Comparison of ENCODE assay signal across 36 cellular contexts in genomic region chr5:99775189-99775588, GRCh38.
"Had no signal": no experiment of that assay in that cellular context is flagged by ENCODE, and none has a peak within 500 bp of the region (broad histone marks: within the 10 kb centered on the region; RNA-seq: fewer than 3 reads in every experiment).

No MANE protein-coding gene starts in this region.

- H3K36me3 ChIP-seq: adrenal gland, MG63, Peyer's patch, SJSA1 had no signal

- H3K9me3 ChIP-seq: adrenal gland, body of pancreas, MG63, Peyer's patch, SJSA1, SK-N-SH had no signal

- H3K4me1 ChIP-seq: adrenal gland, body of pancreas, Peyer's patch, SJSA1 had no signal

- H3K4me2 ChIP-seq: SK-N-SH had no signal

- FAIRE-seq: astrocyte, bronchial epithelial cell, TTC549 had no signal

- DNase-seq: activated B cell treated with CpG ODN at 0.5 μM for 24 hours; activated CD4-positive, alpha-beta memory T cell treated with anti-CD3 and anti-CD28 coated beads for 36 hours; activated CD4-positive, alpha-beta T cell treated with anti-CD3 and anti-CD28 coated beads for 4 hours; activated CD4-positive, alpha-beta T cell treated with anti-CD3 and anti-CD28 coated beads, Interleukin-2, amount 50 U/mL, for 1 hour; activated CD4-positive, CD25-positive, alpha-beta regulatory T cell treated with anti-CD3 and anti-CD28 coated beads, Interleukin-2, amount 50 U/mL, for 72 hours; activated CD8-positive, alpha-beta memory T cell treated with anti-CD3 and anti-CD28 coated beads, Interleukin-2, amount 50 U/mL, for 4 hours; activated gamma-delta T cell treated with Interleukin-2 at 50 U/mL for 16 hours; activated naive CD4-positive, alpha-beta T cell treated with anti-CD3 and anti-CD28 coated beads for 36 hours; activated T-cell treated with anti-CD3 and anti-CD28 coated beads for 4 hours; activated T-cell treated with anti-CD3 and anti-CD28 coated beads, Interleukin-2, amount 50 U/mL, for 4 hours; adrenal gland; body of pancreas; caudate nucleus; Kasumi-1; KG1; MG63; NCI-H1048; NCI-H1105 treated with DMSO at 0.1 percent for 48 hours; NCI-H1436; NCI-H187; NCI-H2029 treated with DMSO at 0.1 percent for 48 hours; NCI-H2107; NCI-H2171; NCI-H510A; NCI-H526; NCI-H748 treated with DMSO at 0.1 percent for 48 hours; PC-3; Peyer's patch; RPMI8226; SHP77 treated with DMSO at 0.1 percent for 48 hours; SK-N-SH had no signal

- ATAC-seq: activated naive CD4-positive, alpha-beta T cell treated with anti-CD3 and anti-CD28 coated beads, Interleukin-2, amount 50 U/mL, for 72 hours; activated T-cell treated with anti-CD3 and anti-CD28 coated beads, Interleukin-2, amount 50 U/mL, for 4 hours; body of pancreas; PC-3 had no signal

- H3K9ac ChIP-seq: SK-N-SH had no signal

- H3K27ac ChIP-seq: adrenal gland, body of pancreas, Peyer's patch, SJSA1 had no signal

- H3K27me3 ChIP-seq: adrenal gland, body of pancreas, MG63, Peyer's patch, SJSA1 had no signal

- H3K4me3 ChIP-seq: adrenal gland, body of pancreas, MG63, Peyer's patch, SJSA1 had no signal
